ENCODE assay signal across 1 cellular context in the genomic region with DNA sequence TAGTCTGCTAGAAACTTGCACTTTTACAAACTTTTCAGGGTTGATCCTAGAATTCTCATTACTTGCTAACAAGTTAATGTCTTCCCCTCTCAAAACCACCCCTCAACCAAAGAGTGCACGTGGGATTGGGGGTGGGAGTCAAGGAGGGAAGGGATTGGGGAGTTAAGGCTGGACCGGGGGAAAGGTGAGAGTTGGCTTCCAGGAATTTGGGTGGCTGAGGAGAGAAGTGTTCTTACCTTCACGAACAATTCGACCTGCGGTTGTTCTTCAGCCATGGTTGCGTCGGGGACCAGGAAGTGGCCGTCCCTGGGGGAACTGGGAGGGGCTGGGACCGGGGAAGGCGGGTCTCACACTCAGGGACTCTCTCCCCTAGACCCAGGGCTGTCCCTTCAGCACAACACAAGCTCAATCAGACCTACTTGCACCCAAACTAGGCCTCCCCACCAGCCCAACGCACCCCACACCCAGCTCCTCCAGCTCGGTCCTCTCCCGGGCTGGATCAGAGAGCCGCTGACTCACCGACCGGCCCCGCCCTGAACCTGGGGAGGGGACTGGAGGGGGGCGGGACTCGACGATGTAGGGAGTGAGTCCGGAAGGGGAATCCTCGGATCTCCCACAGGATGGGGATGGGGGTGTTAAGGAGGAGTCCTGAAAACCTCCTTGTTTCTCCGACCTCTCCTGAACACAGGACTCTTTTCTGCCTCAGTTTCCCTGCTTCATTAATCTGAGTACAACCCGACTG.
TF ChIP-seq lines count a peak whose summit lies in the region.

A gene (minus strand): TSS at position 505 of the 742 bp plus-strand sequence. CDS start 230 bp downstream, at position 275.

TF ChIP-seq in HepG2, 621 proteins besides CTCF, POLR2A, EP300 and RAD21 (continued from another document and continues in another):
- TF ChIP-seq, protein P1, sequence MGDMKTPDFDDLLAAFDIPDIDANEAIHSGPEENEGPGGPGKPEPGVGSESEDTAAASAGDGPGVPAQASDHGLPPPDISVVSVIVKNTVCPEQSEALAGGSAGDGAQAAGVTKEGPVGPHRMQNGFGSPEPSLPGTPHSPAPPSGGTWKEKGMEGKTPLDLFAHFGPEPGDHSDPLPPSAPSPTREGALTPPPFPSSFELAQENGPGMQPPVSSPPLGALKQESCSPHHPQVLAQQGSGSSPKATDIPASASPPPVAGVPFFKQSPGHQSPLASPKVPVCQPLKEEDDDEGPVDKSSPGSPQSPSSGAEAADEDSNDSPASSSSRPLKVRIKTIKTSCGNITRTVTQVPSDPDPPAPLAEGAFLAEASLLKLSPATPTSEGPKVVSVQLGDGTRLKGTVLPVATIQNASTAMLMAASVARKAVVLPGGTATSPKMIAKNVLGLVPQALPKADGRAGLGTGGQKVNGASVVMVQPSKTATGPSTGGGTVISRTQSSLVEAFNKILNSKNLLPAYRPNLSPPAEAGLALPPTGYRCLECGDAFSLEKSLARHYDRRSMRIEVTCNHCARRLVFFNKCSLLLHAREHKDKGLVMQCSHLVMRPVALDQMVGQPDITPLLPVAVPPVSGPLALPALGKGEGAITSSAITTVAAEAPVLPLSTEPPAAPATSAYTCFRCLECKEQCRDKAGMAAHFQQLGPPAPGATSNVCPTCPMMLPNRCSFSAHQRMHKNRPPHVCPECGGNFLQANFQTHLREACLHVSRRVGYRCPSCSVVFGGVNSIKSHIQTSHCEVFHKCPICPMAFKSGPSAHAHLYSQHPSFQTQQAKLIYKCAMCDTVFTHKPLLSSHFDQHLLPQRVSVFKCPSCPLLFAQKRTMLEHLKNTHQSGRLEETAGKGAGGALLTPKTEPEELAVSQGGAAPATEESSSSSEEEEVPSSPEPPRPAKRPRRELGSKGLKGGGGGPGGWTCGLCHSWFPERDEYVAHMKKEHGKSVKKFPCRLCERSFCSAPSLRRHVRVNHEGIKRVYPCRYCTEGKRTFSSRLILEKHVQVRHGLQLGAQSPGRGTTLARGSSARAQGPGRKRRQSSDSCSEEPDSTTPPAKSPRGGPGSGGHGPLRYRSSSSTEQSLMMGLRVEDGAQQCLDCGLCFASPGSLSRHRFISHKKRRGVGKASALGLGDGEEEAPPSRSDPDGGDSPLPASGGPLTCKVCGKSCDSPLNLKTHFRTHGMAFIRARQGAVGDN (CRISPR knock-in tag; IDR thresholded peaks at IDR 0.05) = peak; percentile 88
- TF ChIP-seq ZNF30 (CRISPR knock-in tag; IDR thresholded peaks at IDR 0.05) (peak; percentile 53; the same call in 1 of the 2 replicates), ZNF546 (CRISPR knock-in tag; conservative IDR thresholded peaks at IDR 0.05) (peak; percentile 91), ERF (CRISPR knock-in tag; IDR thresholded peaks at IDR 0.05) (peak; percentile 72), ZNF496 (CRISPR knock-in tag; IDR thresholded peaks at IDR 0.05; ENCODE audit: insufficient replicate concordance) (no peak), ZNF225 (CRISPR knock-in tag; IDR thresholded peaks at IDR 0.05) (peak; percentile 54), TAF1 (CRISPR knock-in tag; IDR thresholded peaks at IDR 0.05) (peak; percentile 94), PHF8 (CRISPR knock-in tag; IDR thresholded peaks at IDR 0.05) (peak; percentile 73), MZF1 (CRISPR knock-in tag; IDR thresholded peaks at IDR 0.05; ENCODE audit: borderline replicate concordance) (peak; percentile 78; the same call in 1 of the 2 replicates), HMGA1 (CRISPR knock-in tag; conservative IDR thresholded peaks at IDR 0.05) (no peak), TP53 (CRISPR knock-in tag; conservative IDR thresholded peaks at IDR 0.05) (0 out of 2 replicates have a peak, but pooled peaks have one; percentile 16), HOXA3 (CRISPR knock-in tag; IDR thresholded peaks at IDR 0.05) (peak; percentile 49; the same call in 1 of the 2 replicates), MEIS2 (CRISPR knock-in tag; IDR thresholded peaks at IDR 0.05) (no peak; the same call in 1 of the 2 replicates)
- TF ChIP-seq, protein P2, sequence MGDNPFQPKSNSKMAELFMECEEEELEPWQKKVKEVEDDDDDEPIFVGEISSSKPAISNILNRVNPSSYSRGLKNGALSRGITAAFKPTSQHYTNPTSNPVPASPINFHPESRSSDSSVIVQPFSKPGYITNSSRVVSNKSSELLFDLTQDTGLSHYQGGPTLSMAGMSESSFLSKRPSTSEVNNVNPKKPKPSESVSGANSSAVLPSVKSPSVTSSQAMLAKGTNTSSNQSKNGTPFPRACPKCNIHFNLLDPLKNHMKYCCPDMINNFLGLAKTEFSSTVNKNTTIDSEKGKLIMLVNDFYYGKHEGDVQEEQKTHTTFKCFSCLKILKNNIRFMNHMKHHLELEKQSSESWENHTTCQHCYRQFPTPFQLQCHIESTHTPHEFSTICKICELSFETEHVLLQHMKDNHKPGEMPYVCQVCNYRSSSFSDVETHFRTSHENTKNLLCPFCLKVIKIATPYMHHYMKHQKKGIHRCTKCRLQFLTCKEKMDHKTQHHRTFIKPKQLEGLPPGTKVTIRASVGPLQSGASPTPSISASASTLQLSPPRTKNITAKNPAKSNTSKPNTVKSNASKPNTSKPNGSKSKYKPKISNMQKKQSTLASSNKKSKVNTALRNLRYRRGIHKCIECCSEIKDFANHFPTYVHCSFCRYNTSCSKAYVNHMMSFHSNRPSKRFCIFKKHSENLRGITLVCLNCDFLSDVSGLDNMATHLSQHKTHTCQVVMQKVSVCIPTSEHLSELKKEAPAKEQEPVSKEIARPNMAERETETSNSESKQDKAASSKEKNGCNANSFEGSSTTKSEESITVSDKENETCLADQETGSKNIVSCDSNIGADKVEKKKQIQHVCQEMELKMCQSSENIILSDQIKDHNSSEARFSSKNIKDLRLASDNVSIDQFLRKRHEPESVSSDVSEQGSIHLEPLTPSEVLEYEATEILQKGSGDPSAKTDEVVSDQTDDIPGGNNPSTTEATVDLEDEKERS (CRISPR knock-in tag; IDR thresholded peaks at IDR 0.05) = peak; percentile 37; the same call in 1 of the 2 replicates
- TF ChIP-seq, protein P3, sequence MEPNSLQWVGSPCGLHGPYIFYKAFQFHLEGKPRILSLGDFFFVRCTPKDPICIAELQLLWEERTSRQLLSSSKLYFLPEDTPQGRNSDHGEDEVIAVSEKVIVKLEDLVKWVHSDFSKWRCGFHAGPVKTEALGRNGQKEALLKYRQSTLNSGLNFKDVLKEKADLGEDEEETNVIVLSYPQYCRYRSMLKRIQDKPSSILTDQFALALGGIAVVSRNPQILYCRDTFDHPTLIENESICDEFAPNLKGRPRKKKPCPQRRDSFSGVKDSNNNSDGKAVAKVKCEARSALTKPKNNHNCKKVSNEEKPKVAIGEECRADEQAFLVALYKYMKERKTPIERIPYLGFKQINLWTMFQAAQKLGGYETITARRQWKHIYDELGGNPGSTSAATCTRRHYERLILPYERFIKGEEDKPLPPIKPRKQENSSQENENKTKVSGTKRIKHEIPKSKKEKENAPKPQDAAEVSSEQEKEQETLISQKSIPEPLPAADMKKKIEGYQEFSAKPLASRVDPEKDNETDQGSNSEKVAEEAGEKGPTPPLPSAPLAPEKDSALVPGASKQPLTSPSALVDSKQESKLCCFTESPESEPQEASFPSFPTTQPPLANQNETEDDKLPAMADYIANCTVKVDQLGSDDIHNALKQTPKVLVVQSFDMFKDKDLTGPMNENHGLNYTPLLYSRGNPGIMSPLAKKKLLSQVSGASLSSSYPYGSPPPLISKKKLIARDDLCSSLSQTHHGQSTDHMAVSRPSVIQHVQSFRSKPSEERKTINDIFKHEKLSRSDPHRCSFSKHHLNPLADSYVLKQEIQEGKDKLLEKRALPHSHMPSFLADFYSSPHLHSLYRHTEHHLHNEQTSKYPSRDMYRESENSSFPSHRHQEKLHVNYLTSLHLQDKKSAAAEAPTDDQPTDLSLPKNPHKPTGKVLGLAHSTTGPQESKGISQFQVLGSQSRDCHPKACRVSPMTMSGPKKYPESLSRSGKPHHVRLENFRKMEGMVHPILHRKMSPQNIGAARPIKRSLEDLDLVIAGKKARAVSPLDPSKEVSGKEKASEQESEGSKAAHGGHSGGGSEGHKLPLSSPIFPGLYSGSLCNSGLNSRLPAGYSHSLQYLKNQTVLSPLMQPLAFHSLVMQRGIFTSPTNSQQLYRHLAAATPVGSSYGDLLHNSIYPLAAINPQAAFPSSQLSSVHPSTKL (CRISPR knock-in tag; IDR thresholded peaks at IDR 0.05) = peak; percentile 78
- TF ChIP-seq, protein P4, sequence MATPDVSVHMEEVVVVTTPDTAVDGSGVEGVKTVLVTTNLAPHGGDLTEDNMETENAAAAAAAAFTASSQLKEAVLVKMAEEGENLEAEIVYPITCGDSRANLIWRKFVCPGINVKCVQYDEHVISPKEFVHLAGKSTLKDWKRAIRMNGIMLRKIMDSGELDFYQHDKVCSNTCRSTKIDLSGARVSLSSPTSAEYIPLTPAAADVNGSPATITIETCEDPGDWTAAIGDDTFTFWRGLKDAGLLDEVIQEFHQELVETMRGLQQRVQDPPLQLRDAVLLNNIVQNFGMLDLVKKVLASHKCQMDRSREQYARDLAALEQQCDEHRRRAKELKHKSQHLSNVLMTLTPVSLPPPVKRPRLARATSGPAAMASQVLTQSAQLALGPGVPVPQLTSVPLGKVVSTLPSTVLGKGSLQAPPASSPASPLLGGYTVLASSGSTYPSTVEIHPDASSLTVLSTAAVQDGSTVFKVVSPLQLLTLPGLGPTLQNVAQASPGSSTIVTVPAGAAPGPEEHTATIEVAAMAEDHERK (CRISPR knock-in tag; IDR thresholded peaks at IDR 0.05; ENCODE audit: low read depth) = 0 out of 2 replicates have a peak, but pooled peaks have one; percentile 21
- TF ChIP-seq, protein P5, sequence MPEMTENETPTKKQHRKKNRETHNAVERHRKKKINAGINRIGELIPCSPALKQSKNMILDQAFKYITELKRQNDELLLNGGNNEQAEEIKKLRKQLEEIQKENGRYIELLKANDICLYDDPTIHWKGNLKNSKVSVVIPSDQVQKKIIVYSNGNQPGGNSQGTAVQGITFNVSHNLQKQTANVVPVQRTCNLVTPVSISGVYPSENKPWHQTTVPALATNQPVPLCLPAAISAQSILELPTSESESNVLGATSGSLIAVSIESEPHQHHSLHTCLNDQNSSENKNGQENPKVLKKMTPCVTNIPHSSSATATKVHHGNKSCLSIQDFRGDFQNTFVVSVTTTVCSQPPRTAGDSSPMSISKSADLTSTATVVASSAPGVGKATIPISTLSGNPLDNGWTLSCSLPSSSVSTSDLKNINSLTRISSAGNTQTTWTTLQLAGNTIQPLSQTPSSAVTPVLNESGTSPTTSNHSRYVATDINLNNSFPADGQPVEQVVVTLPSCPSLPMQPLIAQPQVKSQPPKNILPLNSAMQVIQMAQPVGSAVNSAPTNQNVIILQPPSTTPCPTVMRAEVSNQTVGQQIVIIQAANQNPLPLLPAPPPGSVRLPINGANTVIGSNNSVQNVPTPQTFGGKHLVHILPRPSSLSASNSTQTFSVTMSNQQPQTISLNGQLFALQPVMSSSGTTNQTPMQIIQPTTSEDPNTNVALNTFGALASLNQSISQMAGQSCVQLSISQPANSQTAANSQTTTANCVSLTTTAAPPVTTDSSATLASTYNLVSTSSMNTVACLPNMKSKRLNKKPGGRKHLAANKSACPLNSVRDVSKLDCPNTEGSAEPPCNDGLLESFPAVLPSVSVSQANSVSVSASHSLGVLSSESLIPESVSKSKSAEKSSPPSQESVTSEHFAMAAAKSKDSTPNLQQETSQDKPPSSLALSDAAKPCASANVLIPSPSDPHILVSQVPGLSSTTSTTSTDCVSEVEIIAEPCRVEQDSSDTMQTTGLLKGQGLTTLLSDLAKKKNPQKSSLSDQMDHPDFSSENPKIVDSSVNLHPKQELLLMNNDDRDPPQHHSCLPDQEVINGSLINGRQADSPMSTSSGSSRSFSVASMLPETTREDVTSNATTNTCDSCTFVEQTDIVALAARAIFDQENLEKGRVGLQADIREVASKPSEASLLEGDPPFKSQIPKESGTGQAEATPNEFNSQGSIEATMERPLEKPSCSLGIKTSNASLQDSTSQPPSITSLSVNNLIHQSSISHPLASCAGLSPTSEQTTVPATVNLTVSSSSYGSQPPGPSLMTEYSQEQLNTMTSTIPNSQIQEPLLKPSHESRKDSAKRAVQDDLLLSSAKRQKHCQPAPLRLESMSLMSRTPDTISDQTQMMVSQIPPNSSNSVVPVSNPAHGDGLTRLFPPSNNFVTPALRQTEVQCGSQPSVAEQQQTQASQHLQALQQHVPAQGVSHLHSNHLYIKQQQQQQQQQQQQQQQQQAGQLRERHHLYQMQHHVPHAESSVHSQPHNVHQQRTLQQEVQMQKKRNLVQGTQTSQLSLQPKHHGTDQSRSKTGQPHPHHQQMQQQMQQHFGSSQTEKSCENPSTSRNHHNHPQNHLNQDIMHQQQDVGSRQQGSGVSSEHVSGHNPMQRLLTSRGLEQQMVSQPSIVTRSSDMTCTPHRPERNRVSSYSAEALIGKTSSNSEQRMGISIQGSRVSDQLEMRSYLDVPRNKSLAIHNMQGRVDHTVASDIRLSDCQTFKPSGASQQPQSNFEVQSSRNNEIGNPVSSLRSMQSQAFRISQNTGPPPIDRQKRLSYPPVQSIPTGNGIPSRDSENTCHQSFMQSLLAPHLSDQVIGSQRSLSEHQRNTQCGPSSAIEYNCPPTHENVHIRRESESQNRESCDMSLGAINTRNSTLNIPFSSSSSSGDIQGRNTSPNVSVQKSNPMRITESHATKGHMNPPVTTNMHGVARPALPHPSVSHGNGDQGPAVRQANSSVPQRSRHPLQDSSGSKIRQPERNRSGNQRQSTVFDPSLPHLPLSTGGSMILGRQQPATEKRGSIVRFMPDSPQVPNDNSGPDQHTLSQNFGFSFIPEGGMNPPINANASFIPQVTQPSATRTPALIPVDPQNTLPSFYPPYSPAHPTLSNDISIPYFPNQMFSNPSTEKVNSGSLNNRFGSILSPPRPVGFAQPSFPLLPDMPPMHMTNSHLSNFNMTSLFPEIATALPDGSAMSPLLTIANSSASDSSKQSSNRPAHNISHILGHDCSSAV (CRISPR knock-in tag; IDR thresholded peaks at IDR 0.05; ENCODE audit: borderline replicate concordance) = no peak
- TF ChIP-seq, protein P6, sequence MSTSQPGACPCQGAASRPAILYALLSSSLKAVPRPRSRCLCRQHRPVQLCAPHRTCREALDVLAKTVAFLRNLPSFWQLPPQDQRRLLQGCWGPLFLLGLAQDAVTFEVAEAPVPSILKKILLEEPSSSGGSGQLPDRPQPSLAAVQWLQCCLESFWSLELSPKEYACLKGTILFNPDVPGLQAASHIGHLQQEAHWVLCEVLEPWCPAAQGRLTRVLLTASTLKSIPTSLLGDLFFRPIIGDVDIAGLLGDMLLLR (CRISPR knock-in tag; IDR thresholded peaks at IDR 0.05) = peak; percentile 25; the same call in 1 of the 2 replicates
- TF ChIP-seq, protein P7, sequence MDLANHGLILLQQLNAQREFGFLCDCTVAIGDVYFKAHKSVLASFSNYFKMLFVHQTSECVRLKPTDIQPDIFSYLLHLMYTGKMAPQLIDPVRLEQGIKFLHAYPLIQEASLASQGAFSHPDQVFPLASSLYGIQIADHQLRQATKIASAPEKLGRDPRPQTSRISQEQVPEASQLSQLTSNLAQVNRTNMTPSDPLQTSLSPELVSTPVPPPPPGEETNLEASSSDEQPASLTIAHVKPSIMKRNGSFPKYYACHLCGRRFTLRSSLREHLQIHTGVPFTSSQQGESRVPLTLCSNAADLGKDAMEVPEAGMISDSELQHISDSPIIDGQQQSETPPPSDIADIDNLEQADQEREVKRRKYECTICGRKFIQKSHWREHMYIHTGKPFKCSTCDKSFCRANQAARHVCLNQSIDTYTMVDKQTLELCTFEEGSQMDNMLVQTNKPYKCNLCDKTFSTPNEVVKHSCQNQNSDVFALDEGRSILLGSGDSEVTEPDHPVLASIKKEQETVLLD (CRISPR knock-in tag; IDR thresholded peaks at IDR 0.05; ENCODE audit: low read depth) = peak; percentile 42; the same call in 1 of the 2 replicates
- TF ChIP-seq, protein P8, sequence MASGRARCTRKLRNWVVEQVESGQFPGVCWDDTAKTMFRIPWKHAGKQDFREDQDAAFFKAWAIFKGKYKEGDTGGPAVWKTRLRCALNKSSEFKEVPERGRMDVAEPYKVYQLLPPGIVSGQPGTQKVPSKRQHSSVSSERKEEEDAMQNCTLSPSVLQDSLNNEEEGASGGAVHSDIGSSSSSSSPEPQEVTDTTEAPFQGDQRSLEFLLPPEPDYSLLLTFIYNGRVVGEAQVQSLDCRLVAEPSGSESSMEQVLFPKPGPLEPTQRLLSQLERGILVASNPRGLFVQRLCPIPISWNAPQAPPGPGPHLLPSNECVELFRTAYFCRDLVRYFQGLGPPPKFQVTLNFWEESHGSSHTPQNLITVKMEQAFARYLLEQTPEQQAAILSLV (CRISPR knock-in tag; IDR thresholded peaks at IDR 0.05; ENCODE audit: borderline replicate concordance) = no peak
